Comparison of ENCODE assay signal across 20 cellular contexts in the genomic region with DNA sequence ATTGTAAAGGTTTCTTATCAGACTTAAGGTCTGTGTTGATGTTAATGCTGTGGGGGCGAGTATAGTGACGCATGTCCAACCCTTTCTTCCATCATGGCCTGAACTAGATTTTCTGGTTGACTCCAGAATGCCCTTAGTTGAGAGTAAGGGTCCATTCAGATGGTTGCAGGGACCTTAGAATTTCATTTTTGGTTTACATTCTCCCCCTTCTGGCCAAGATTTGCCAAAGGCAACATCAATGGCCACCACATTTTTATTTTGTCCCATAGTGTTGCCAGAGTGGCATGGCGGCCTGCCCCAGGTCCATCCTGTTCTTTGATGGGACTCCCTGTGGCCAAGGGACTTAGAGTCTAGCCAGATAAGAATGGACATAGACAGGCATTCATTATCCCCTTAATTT.
A peak's percentile ranks its signal among the peaks of the same experiment; 100 is the strongest.
DNase-seq lines count a peak whose midpoint lies in the region; ATAC-seq, FAIRE-seq and TF ChIP-seq lines count a peak whose summit lies in the region.
"Had no signal": no experiment of that assay in that cellular context is flagged by ENCODE, and none has a peak within 500 bp of the region (broad histone marks: within the 10 kb centered on the region; RNA-seq: fewer than 3 reads in every experiment).

No MANE protein-coding gene starts in this region.

- no peak for TF ChIP-seq EP300 in Ishikawa (IDR thresholded peaks at IDR 0.05; ENCODE audit: borderline replicate concordance)

- H3K27me3 ChIP-seq in astrocyte (ENCODE audit: insufficient read depth, low read length), result no peaks in the 10 kb centered on the region
- H3K27me3 ChIP-seq: testis had no signal

- no peaks in the 10 kb centered on the region for H4K20me1 ChIP-seq in astrocyte (ENCODE audit: insufficient read depth, low read length)

- peak; percentile 16 for TF ChIP-seq CTCF in AG10803 (conservative IDR thresholded peaks at IDR 0.05; ENCODE audit: low read length)
- peak; percentile 26 for TF ChIP-seq CTCF in astrocyte (IDR thresholded peaks at IDR 0.05; ENCODE audit: insufficient read depth, low read depth, low read length)
- peak; percentile 34 for TF ChIP-seq CTCF in fibroblast of the aortic adventitia (IDR thresholded peaks at IDR 0.05; ENCODE audit: insufficient read depth, low read length)

- no peaks in the 10 kb centered on the region for H3K4me1 ChIP-seq in astrocyte (ENCODE audit: insufficient read depth, low read length)
- H3K4me1 ChIP-seq: testis had no signal

- DNase-seq in AG10803 (ENCODE audit: low read depth), result no peak
- DNase-seq in astrocyte (ENCODE audit: low read depth), result no peak
- DNase-seq in fibroblast of the aortic adventitia (ENCODE audit: low read depth), result peak; percentile 22
- no peak for DNase-seq in hepatic stellate cell (ENCODE audit: low spot score)
- no peak for DNase-seq in left ventricle myocardium superior
- DNase-seq in NCI-H345 (lab: John Stamatoyannopoulos, UW), result no peak
- DNase-seq: activated CD4-positive, CD25-positive, alpha-beta regulatory T cell treated with anti-CD3 and anti-CD28 coated beads, Interleukin-2, amount 50 U/mL, for 72 hours; activated T-cell treated with anti-CD3 and anti-CD28 coated beads, Interleukin-2, amount 50 U/mL, for 1 hour; amygdala; CD8-positive, alpha-beta memory T cell; Kasumi-1; NCI-H1092; NCI-H2029 treated with DMSO at 0.1 percent for 48 hours; NK-92 treated with Interleukin-12 subunit alpha and Interleukin-12 subunit beta, amount 100 ng/mL, for 24 hours; stimulated activated CD4-positive, alpha-beta T cell treated with anti-CD3 and anti-CD28 coated beads, Interleukin-4, amount 100 ng/mL, for 1 hour; stimulated activated naive CD4-positive, alpha-beta T cell; testis had no signal

- peaks cover 3% of the 10 kb centered on the region for H3K9me3 Mint-ChIP-seq in astrocyte (ENCODE audit: unreplicated experiment)
- H3K9me3 Mint-ChIP-seq: memory B cell had no signal

- FAIRE-seq in astrocyte (lab: Jason Lieb, UNC), result no peak

- H3K27me3 Mint-ChIP-seq in astrocyte (ENCODE audit: low read depth, unreplicated experiment), result no peaks in the 10 kb centered on the region
- H3K27me3 Mint-ChIP-seq: CD8-positive, alpha-beta memory T cell; memory B cell had no signal

- intact Hi-C loops in left ventricle myocardium superior (cut with micrococcal nuclease), result no loop called here

- no peak overlapping the region for H3K4me2 ChIP-seq in astrocyte (ENCODE audit: low read length)

- H3K9ac ChIP-seq in astrocyte (ENCODE audit: low read length), result no peak overlapping the region

- ATAC-seq in left ventricle myocardium superior, result no peak
- no peak for ATAC-seq in GM18870 (IDR thresholded peaks at IDR 0.05; ENCODE audit: unreplicated experiment)

- no peak overlapping the region for H3K27ac ChIP-seq in astrocyte (ENCODE audit: low read depth, low read length)
- H3K27ac ChIP-seq: testis had no signal

- H3K9me3 ChIP-seq in astrocyte (ENCODE audit: insufficient read depth, low read depth, low read length), result no peaks in the 10 kb centered on the region
- H3K9me3 ChIP-seq: testis had no signal

- no peak overlapping the region for H3K4me3 ChIP-seq in AG10803 (ENCODE audit: low read length)
- no peak overlapping the region for H3K4me3 ChIP-seq in astrocyte (ENCODE audit: insufficient read depth, low read depth, low read length)
- no peak overlapping the region for H3K4me3 ChIP-seq in fibroblast of the aortic adventitia (ENCODE audit: low read depth, low read length)
- H3K4me3 ChIP-seq: testis had no signal

- no peaks in the 10 kb centered on the region for H3K36me3 ChIP-seq in astrocyte (ENCODE audit: insufficient read depth, low read length)

- H2AFZ ChIP-seq in astrocyte (ENCODE audit: low read depth, low read length), result no peak overlapping the region

- H3K4me1 Mint-ChIP-seq in astrocyte (ENCODE audit: low read depth, unreplicated experiment), result peaks cover 5% of the 10 kb centered on the region
- H3K4me1 Mint-ChIP-seq: CD8-positive, alpha-beta memory T cell had no signal

- TF ChIP-seq RAD21 in Ishikawa (IDR thresholded peaks at IDR 0.05; ENCODE audit: low read depth), result peak; percentile 20; the same call in 1 of the 2 replicates

- H3K36me3 Mint-ChIP-seq in astrocyte (ENCODE audit: low read depth, unreplicated experiment), result no peaks in the 10 kb centered on the region
- H3K36me3 Mint-ChIP-seq: CD8-positive, alpha-beta memory T cell; memory B cell had no signal

- no peak overlapping the region for H3K4me3 Mint-ChIP-seq in astrocyte (ENCODE audit: unreplicated experiment)
- H3K4me3 Mint-ChIP-seq: CD8-positive, alpha-beta memory T cell; memory B cell had no signal

- H3K79me2 ChIP-seq in astrocyte (ENCODE audit: insufficient read depth, low read length), result no peaks in the 10 kb centered on the region

- H3K27ac Mint-ChIP-seq in astrocyte (ENCODE audit: unreplicated experiment), result no peak overlapping the region
- H3K27ac Mint-ChIP-seq: CD8-positive, alpha-beta memory T cell; memory B cell had no signal

TF ChIP-seq in Ishikawa, 13 proteins besides CTCF, POLR2A, EP300 and RAD21:
- TF ChIP-seq FOXM1 (IDR thresholded peaks at IDR 0.05; ENCODE audit: borderline replicate concordance, low read depth), result no peak
